In genomic region chr3:157856078-157856939, GRCh38 we compare ENCODE assay signal across 15 cellular contexts.
DNase-seq lines count a peak whose midpoint lies in the region; ATAC-seq and TF ChIP-seq lines count a peak whose summit lies in the region.
"Had no signal": no experiment of that assay in that cellular context is flagged by ENCODE, and none has a peak within 500 bp of the region (broad histone marks: within the 10 kb centered on the region; RNA-seq: fewer than 3 reads in every experiment).

No MANE protein-coding gene starts in this region.

- peak overlapping the region; percentile 24 for H3K4me2 ChIP-seq in PC-9

- H3F3A ChIP-seq in PC-9 (ENCODE audit: insufficient read depth, low read depth): peaks cover 12% of the 10 kb centered on the region; the same call in 1 of the 2 replicates

- intact Hi-C loops in PC-9 (cut with micrococcal nuclease; ENCODE audit: unreplicated experiment) (no loop called here), left lung (cut with DNase I) (no loop called here)

- 0 out of 2 replicates have a peak, but pooled peaks cover 4% of the 10 kb centered on the region for H3K9me3 ChIP-seq in PC-9 (ENCODE audit: insufficient read depth, low read depth)
- no peaks in the 10 kb centered on the region for H3K9me3 ChIP-seq in left lung
- no peaks in the 10 kb centered on the region for H3K9me3 ChIP-seq in upper lobe of left lung

- no peak for TF ChIP-seq POLR2A in upper lobe of left lung (IDR thresholded peaks at IDR 0.05)

- H3K27me3 Mint-ChIP-seq in natural killer cell treated with Interleukin-12 subunit alpha and Interleukin-12 subunit beta and Interleukin-15 and Interleukin-18, amount 100 ng/mL, for 72 hours: no peaks in the 10 kb centered on the region
- H3K27me3 Mint-ChIP-seq in activated T-cell treated with anti-CD3 and anti-CD28 coated beads, Interleukin-2, amount 50 U/mL, for 4 hours (ENCODE audit: low read depth): no peaks in the 10 kb centered on the region
- H3K27me3 Mint-ChIP-seq: activated T-helper 17 cell treated with anti-CD3 and anti-CD28 coated beads, Interleukin-2, amount 50 U/mL, for 72 hours; CD4-positive, alpha-beta T cell had no signal

- WGBS in upper lobe of left lung, 2 donors: 48 to 49% methylated on average over 6 of the region's 6 CpGs

- TF ChIP-seq CTCF in PC-9 (conservative IDR thresholded peaks at IDR 0.05): no peak
- TF ChIP-seq CTCF in left lung (IDR thresholded peaks at IDR 0.05): no peak
- TF ChIP-seq CTCF in upper lobe of left lung (IDR thresholded peaks at IDR 0.05): no peak

- H3K4me3 ChIP-seq in PC-9: no peak overlapping the region
- H3K4me3 ChIP-seq in left lung: no peak overlapping the region
- no peak overlapping the region for H3K4me3 ChIP-seq in upper lobe of left lung

- H3K79me2 ChIP-seq in PC-9 (ENCODE audit: low read depth): no peaks in the 10 kb centered on the region

- no peak overlapping the region for H2AFZ ChIP-seq in PC-9

- H3K4me3 Mint-ChIP-seq in natural killer cell treated with Interleukin-12 subunit alpha and Interleukin-12 subunit beta and Interleukin-15 and Interleukin-18, amount 100 ng/mL, for 72 hours: no peak overlapping the region
- H3K4me3 Mint-ChIP-seq in activated T-cell treated with anti-CD3 and anti-CD28 coated beads, Interleukin-2, amount 50 U/mL, for 4 hours: no peak overlapping the region
- H3K4me3 Mint-ChIP-seq: activated T-helper 17 cell treated with anti-CD3 and anti-CD28 coated beads, Interleukin-2, amount 50 U/mL, for 72 hours; CD4-positive, alpha-beta T cell; immature natural killer cell had no signal

- H3K9me3 Mint-ChIP-seq in natural killer cell treated with Interleukin-12 subunit alpha and Interleukin-12 subunit beta and Interleukin-15 and Interleukin-18, amount 100 ng/mL, for 72 hours: no peaks in the 10 kb centered on the region
- no peaks in the 10 kb centered on the region for H3K9me3 Mint-ChIP-seq in activated T-cell treated with anti-CD3 and anti-CD28 coated beads, Interleukin-2, amount 50 U/mL, for 4 hours
- H3K9me3 Mint-ChIP-seq: activated T-helper 17 cell treated with anti-CD3 and anti-CD28 coated beads, Interleukin-2, amount 50 U/mL, for 72 hours; CD4-positive, alpha-beta T cell had no signal

- no peaks in the 10 kb centered on the region for H3K36me3 ChIP-seq in PC-9 (ENCODE audit: low read depth)
- no peaks in the 10 kb centered on the region for H3K36me3 ChIP-seq in left lung
- no peaks in the 10 kb centered on the region for H3K36me3 ChIP-seq in upper lobe of left lung

- no peaks in the 10 kb centered on the region for H3K36me3 Mint-ChIP-seq in natural killer cell treated with Interleukin-12 subunit alpha and Interleukin-12 subunit beta and Interleukin-15 and Interleukin-18, amount 100 ng/mL, for 72 hours
- no peaks in the 10 kb centered on the region for H3K36me3 Mint-ChIP-seq in activated T-cell treated with anti-CD3 and anti-CD28 coated beads, Interleukin-2, amount 50 U/mL, for 4 hours (ENCODE audit: insufficient read depth)
- H3K36me3 Mint-ChIP-seq: immature natural killer cell had no signal

- no peaks in the 10 kb centered on the region for H4K20me1 ChIP-seq in PC-9 (ENCODE audit: insufficient read depth)

- H3K27ac ChIP-seq in PC-9: no peak overlapping the region
- H3K27ac ChIP-seq in left lung: no peak overlapping the region
- no peak overlapping the region for H3K27ac ChIP-seq in upper lobe of left lung

- no peaks in the 10 kb centered on the region for H3K4me1 Mint-ChIP-seq in natural killer cell treated with Interleukin-12 subunit alpha and Interleukin-12 subunit beta and Interleukin-15 and Interleukin-18, amount 100 ng/mL, for 72 hours (ENCODE audit: low read depth in 2 of 2)
- H3K4me1 Mint-ChIP-seq in activated T-cell treated with anti-CD3 and anti-CD28 coated beads, Interleukin-2, amount 50 U/mL, for 4 hours (ENCODE audit: low read depth): no peaks in the 10 kb centered on the region
- H3K4me1 Mint-ChIP-seq: activated T-helper 17 cell treated with anti-CD3 and anti-CD28 coated beads, Interleukin-2, amount 50 U/mL, for 72 hours; immature natural killer cell had no signal

- DNase-seq in H4 (ENCODE audit: low spot score) (peak; percentile 36), NCI-H146 treated with DMSO at 0.1 percent for 48 hours (lab: John Stamatoyannopoulos, UW; ENCODE audit: unreplicated experiment) (peak; percentile 55), PC-9 (peak in 1 of 2 experiments; percentile 63), mucosa of gallbladder (ENCODE audit: low spot score) (peak; percentile 30), left lung (no peak), upper lobe of left lung (no peak)
- no peak for DNase-seq in natural killer cell treated with Interleukin-12 subunit alpha and Interleukin-12 subunit beta and Interleukin-15 and Interleukin-18, amount 100 ng/mL, for 72 hours (ENCODE audit: low spot score)
- no peak for DNase-seq in activated T-cell treated with anti-CD3 and anti-CD28 coated beads, Interleukin-2, amount 50 U/mL, for 4 hours
- DNase-seq: aorta; CD4-positive, alpha-beta T cell; foreskin melanocyte; immature natural killer cell; NCI-H226; posterior cingulate gyrus had no signal

- POLR2A ChIA-PET in PC-9 (lab: Charles Lee; ENCODE audit: unreplicated experiment): no interaction called here

- peaks cover 15% of the 10 kb centered on the region for H3K4me1 ChIP-seq in PC-9 (replicated peaks; ENCODE audit: insufficient read depth)
- no peaks in the 10 kb centered on the region for H3K4me1 ChIP-seq in left lung
- no peaks in the 10 kb centered on the region for H3K4me1 ChIP-seq in upper lobe of left lung

- no TSS peak for BruUV-seq in PC-9 (replicated peaks; lab: Mats Ljungman, UMichigan)

- TF ChIP-seq EP300 in upper lobe of left lung (IDR thresholded peaks at IDR 0.05): no peak

- no peak overlapping the region for H3K27ac Mint-ChIP-seq in natural killer cell treated with Interleukin-12 subunit alpha and Interleukin-12 subunit beta and Interleukin-15 and Interleukin-18, amount 100 ng/mL, for 72 hours
- H3K27ac Mint-ChIP-seq: activated T-helper 17 cell treated with anti-CD3 and anti-CD28 coated beads, Interleukin-2, amount 50 U/mL, for 72 hours; CD4-positive, alpha-beta T cell; immature natural killer cell had no signal

- no peaks in the 10 kb centered on the region for H3K27me3 ChIP-seq in PC-9 (ENCODE audit: insufficient read depth, low read depth)
- H3K27me3 ChIP-seq in left lung: no peaks in the 10 kb centered on the region
- H3K27me3 ChIP-seq in upper lobe of left lung: no peaks in the 10 kb centered on the region

- no peak for ATAC-seq in natural killer cell treated with Interleukin-12 subunit alpha and Interleukin-12 subunit beta and Interleukin-15 and Interleukin-18, amount 100 ng/mL, for 72 hours
- ATAC-seq in left lung (no peak), upper lobe of left lung (ENCODE audit: low FRiP score in 2 of 2) (no peak)
- no peak for ATAC-seq in activated T-cell treated with anti-CD3 and anti-CD28 coated beads, Interleukin-2, amount 50 U/mL, for 4 hours
- ATAC-seq: activated T-helper 17 cell treated with anti-CD3 and anti-CD28 coated beads, Interleukin-2, amount 50 U/mL, for 72 hours had no signal

- CTCF ChIA-PET in PC-9 (lab: Charles Lee): no interaction called here

- H3K9me2 ChIP-seq in PC-9 (ENCODE audit: insufficient read depth): no peaks in the 10 kb centered on the region

Comparison
In these comparisons a context has a peak if more than half of its experiments do, and no peak if none do; other contexts are left out.
1. DNase-seq: peak in H4 (single experiment), NCI-H146 treated with DMSO at 0.1 percent for 48 hours (single experiment) and mucosa of gallbladder (single experiment); none in natural killer cell treated with Interleukin-12 subunit alpha and Interleukin-12 subunit beta and Interleukin-15 and Interleukin-18, amount 100 ng/mL, for 72 hours (single experiment), left lung (0 of 2), upper lobe of left lung (0 of 2) and activated T-cell treated with anti-CD3 and anti-CD28 coated beads, Interleukin-2, amount 50 U/mL, for 4 hours (single experiment).